17 cellular contexts compared by ENCODE assay signal in the genomic region with DNA sequence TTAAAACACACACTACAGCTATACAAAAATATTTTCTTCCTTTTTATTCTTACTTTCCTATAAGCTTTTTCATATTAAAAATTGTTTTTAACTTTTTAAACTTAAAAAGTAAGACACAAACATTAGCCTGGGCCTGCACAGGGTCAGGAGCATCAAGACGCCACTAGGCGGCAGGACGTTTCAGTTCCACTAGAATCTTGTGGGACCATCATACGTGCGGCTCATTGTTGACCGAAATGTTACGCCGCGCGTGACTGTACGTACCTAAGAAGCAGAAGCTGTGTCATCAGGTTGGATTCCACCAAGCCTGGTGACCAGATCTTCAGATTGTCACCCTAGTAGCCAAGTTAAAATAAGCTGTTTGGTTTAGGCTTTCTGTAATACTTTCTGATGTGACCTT. TPM values are rescaled to one million over a fixed set of nuclear protein-coding genes. Genes with fewer than 3 reads are reported as not detected.
DNase-seq lines count a peak whose midpoint lies in the region; ATAC-seq and TF ChIP-seq lines count a peak whose summit lies in the region.
"Had no signal": no experiment of that assay in that cellular context is flagged by ENCODE, and none has a peak within 500 bp of the region (broad histone marks: within the 10 kb centered on the region; RNA-seq: fewer than 3 reads in every experiment).

No MANE protein-coding gene starts in this region.

- no peak overlapping the region for H3K27ac ChIP-seq in GM23248
- H3K27ac ChIP-seq: colonic mucosa, heart left ventricle, thyroid gland had no signal

- peaks cover 1% of the 10 kb centered on the region; the same call in 1 of the 2 replicates for H4K20me1 ChIP-seq in GM23248 (ENCODE audit: insufficient read depth)

- ATAC-seq in HG03039 (IDR thresholded peaks at IDR 0.05; ENCODE audit: unreplicated experiment) (no peak), GM19351 (IDR thresholded peaks at IDR 0.05; ENCODE audit: unreplicated experiment) (no peak)
- ATAC-seq: heart left ventricle, right cardiac atrium had no signal

- in situ Hi-C loops in GM23248 (cut with MboI), result no loop called here

- no peak overlapping the region for H3K9ac ChIP-seq in GM23248

- 0 out of 2 replicates have a peak, but pooled peaks cover 19% of the 10 kb centered on the region for H3F3A ChIP-seq in GM23248 (ENCODE audit: insufficient read depth)

- H3K4me1 ChIP-seq in GM23248 (ENCODE audit: insufficient read depth), result peaks cover 9% of the 10 kb centered on the region; the same call in 1 of the 2 replicates

- 92 to 97% methylated on average over 11 of the region's 11 CpGs for WGBS in GM23248 (ENCODE audit: low coverage in 1 of 2, low lambda C conversion rate in 2 of 2, missing lambda C conversion rate in 2 of 2), 2 experiments

- no peak overlapping the region for H3K4me2 ChIP-seq in GM23248 (ENCODE audit: unreplicated experiment)

- H3K4me3 ChIP-seq in GM23248 (no peak overlapping the region), WI38 (ENCODE audit: low read depth, low read length) (no peak overlapping the region), kidney epithelial cell (ENCODE audit: low read depth, low read length) (no peak overlapping the region)
- H3K4me3 ChIP-seq: colonic mucosa, heart left ventricle, thyroid gland had no signal

- H3K9me3 ChIP-seq in GM23248 (ENCODE audit: low read depth), result no peaks in the 10 kb centered on the region
- H3K9me3 ChIP-seq: colonic mucosa, heart left ventricle, thyroid gland had no signal

- no peaks in the 10 kb centered on the region for H3K9me2 ChIP-seq in GM23248 (ENCODE audit: insufficient read depth)

- TF ChIP-seq CTCF in AG09319 (IDR thresholded peaks at IDR 0.05; ENCODE audit: low read depth, low read length), result peak; percentile 22
- 0 out of 2 replicates have a peak, but pooled peaks have one; percentile 26 for TF ChIP-seq CTCF in WI38 (IDR thresholded peaks at IDR 0.05; ENCODE audit: low read depth, low read length)
- TF ChIP-seq CTCF in kidney epithelial cell (IDR thresholded peaks at IDR 0.05; ENCODE audit: insufficient read depth, low read length, poor library complexity, severe bottlenecking), result peak; percentile 44

- DNase-seq in AG09319 (ENCODE audit: extremely low read depth, low read depth) (no peak), GM23248 (peak; percentile 30), kidney epithelial cell (ENCODE audit: low read depth) (no peak), occipital lobe (lab: John Stamatoyannopoulos, UW) (no peak)
- DNase-seq in activated CD4-positive, alpha-beta T cell treated with anti-CD3 and anti-CD28 coated beads for 48 hours, result no peak
- DNase-seq: activated CD4-positive, alpha-beta T cell treated with anti-CD3 and anti-CD28 coated beads, Interleukin-2, amount 50 U/mL, for 1 hour; activated naive CD4-positive, alpha-beta T cell treated with Interleukin-2 at 50 U/mL for 16 hours; CD8-positive, alpha-beta memory T cell; colonic mucosa; heart left ventricle; NCI-H1092; NCI-H524 treated with DMSO at 0.1 percent for 48 hours; right cardiac atrium; thyroid gland had no signal

- peaks cover 17% of the 10 kb centered on the region for H3K36me3 ChIP-seq in GM23248 (ENCODE audit: low read depth)
- no peaks in the 10 kb centered on the region for H3K36me3 ChIP-seq in kidney epithelial cell (ENCODE audit: control insufficient read depth, insufficient read depth, low read length)
- H3K36me3 ChIP-seq: colonic mucosa, thyroid gland had no signal

- H3K79me2 ChIP-seq in GM23248 (ENCODE audit: insufficient read depth), result peaks cover 100% of the 10 kb centered on the region

- no peaks in the 10 kb centered on the region for H3K27me3 ChIP-seq in GM23248 (replicated peaks; ENCODE audit: insufficient read depth)
- H3K27me3 ChIP-seq in kidney epithelial cell (ENCODE audit: control insufficient read depth, insufficient read depth, low read length), result no peaks in the 10 kb centered on the region
- H3K27me3 ChIP-seq: colonic mucosa, heart left ventricle, thyroid gland had no signal

- H2AFZ ChIP-seq in GM23248, result no peak overlapping the region

RNA-seq across cellular contexts. Expression of a gene that starts 47.1 kb away (rescaled TPM):
- 48.3 and 51.3 TPM in 2 replicates for total RNA-seq in GM23248 (2014; rRNA removed; shearing (Covaris generic))
- 72.4 and 74.0 TPM in 2 replicates for polyA plus RNA-seq in GM23248 (2016; fragmentation: Nextera tagmentation; extraction: Ambion mirVana)
- total RNA-seq in kidney epithelial cell, result 57.6 and 67.8 TPM in 2 replicates
- 46.5 TPM for total RNA-seq in occipital lobe
